16 cellular contexts compared by ENCODE assay signal in genomic region chr6:166599158-166599557, GRCh38. TPM values are rescaled to one million over a fixed set of nuclear protein-coding genes. Genes with fewer than 3 reads are reported as not detected.
A peak's percentile ranks its signal among the peaks of the same experiment; 100 is the strongest.
DNase-seq lines count a peak whose midpoint lies in the region; ATAC-seq and TF ChIP-seq lines count a peak whose summit lies in the region.
"Had no signal": no experiment of that assay in that cellular context is flagged by ENCODE, and none has a peak within 500 bp of the region (broad histone marks: within the 10 kb centered on the region; RNA-seq: fewer than 3 reads in every experiment).

No MANE protein-coding gene starts in this region.

- H3K27me3 Mint-ChIP-seq in endothelial cell (ENCODE audit: unreplicated experiment), result peaks cover 2% of the 10 kb centered on the region
- no peaks in the 10 kb centered on the region for H3K27me3 Mint-ChIP-seq in osteocyte (ENCODE audit: unreplicated experiment)
- no peaks in the 10 kb centered on the region for H3K27me3 Mint-ChIP-seq in progenitor cell of endocrine pancreas
- H3K27me3 Mint-ChIP-seq: stimulated activated naive CD8-positive, alpha-beta T cell treated with anti-CD3 and anti-CD28 coated beads, Interleukin-15, Interleukin-2, amounts not matched to agents 100 ng/mL and 50 ng/mL, for 24 hours had no signal

- ATAC-seq in GM19023 (IDR thresholded peaks at IDR 0.05; ENCODE audit: unreplicated experiment), result no peak

- TF ChIP-seq CTCF in endothelial cell (IDR thresholded peaks at IDR 0.05; ENCODE audit: unreplicated experiment) (no peak), osteocyte (IDR thresholded peaks at IDR 0.05) (no peak), testis (IDR thresholded peaks at IDR 0.05) (no peak), progenitor cell of endocrine pancreas (IDR thresholded peaks at IDR 0.05; ENCODE audit: unreplicated experiment) (no peak)

- intact Hi-C loops in testis (cut with DNase I; ENCODE audit: low total_unique reads), result no loop called here

- no peak overlapping the region for H3K4me3 ChIP-seq in urinary bladder (ENCODE audit: low read depth, low read length)
- H3K4me3 ChIP-seq in testis, result no peak overlapping the region

- H3K4me3 Mint-ChIP-seq in endothelial cell (ENCODE audit: unreplicated experiment) (no peak overlapping the region), osteocyte (ENCODE audit: unreplicated experiment) (no peak overlapping the region), progenitor cell of endocrine pancreas (ENCODE audit: low read depth) (no peak overlapping the region)
- H3K4me3 Mint-ChIP-seq: endodermal cell; stimulated activated naive CD8-positive, alpha-beta T cell treated with anti-CD3 and anti-CD28 coated beads, Interleukin-15, Interleukin-2, amounts not matched to agents 100 ng/mL and 50 ng/mL, for 24 hours had no signal

- H3K27ac Mint-ChIP-seq in endothelial cell (ENCODE audit: unreplicated experiment), result peak overlapping the region; percentile 100
- peak overlapping the region; percentile 90 for H3K27ac Mint-ChIP-seq in osteocyte (ENCODE audit: unreplicated experiment)
- no peak overlapping the region for H3K27ac Mint-ChIP-seq in progenitor cell of endocrine pancreas
- H3K27ac Mint-ChIP-seq: endodermal cell; stimulated activated naive CD8-positive, alpha-beta T cell treated with anti-CD3 and anti-CD28 coated beads, Interleukin-15, Interleukin-2, amounts not matched to agents 100 ng/mL and 50 ng/mL, for 24 hours had no signal

- H3K27ac ChIP-seq in urinary bladder (ENCODE audit: low read depth) (peak overlapping the region; percentile 48), testis (peak overlapping the region in 1 of 2 donors; percentile 50)
- H3K27ac ChIP-seq: KMS-11 had no signal

- DNase-seq in activated CD8-positive, alpha-beta memory T cell treated with anti-CD3 and anti-CD28 coated beads for 24 hours, result peak; percentile 3
- no peak for DNase-seq in activated CD8-positive, alpha-beta memory T cell treated with anti-CD3 and anti-CD28 coated beads, Interleukin-2, amount 50 U/mL, for 48 hours
- DNase-seq in endothelial cell (ENCODE audit: low spot score), result no peak
- DNase-seq in osteocyte (ENCODE audit: extremely low spot score, unreplicated experiment), result peak; percentile 23
- DNase-seq in testis, result no peak
- DNase-seq in progenitor cell of endocrine pancreas (ENCODE audit: low spot score, unreplicated experiment), result no peak
- DNase-seq: activated CD4-positive, alpha-beta T cell treated with anti-CD3 and anti-CD28 coated beads for 4 hours; activated T-cell treated with anti-CD3 and anti-CD28 coated beads, Interleukin-2, amount 50 U/mL, for 48 hours; Caco-2; NCI-H2081 treated with DMSO at 0.1 percent for 48 hours; T-helper 1 cell had no signal

- H3K9me3 Mint-ChIP-seq in endothelial cell (ENCODE audit: unreplicated experiment) (no peaks in the 10 kb centered on the region), osteocyte (ENCODE audit: unreplicated experiment) (no peaks in the 10 kb centered on the region), progenitor cell of endocrine pancreas (ENCODE audit: low read depth) (no peaks in the 10 kb centered on the region)
- H3K9me3 Mint-ChIP-seq: endodermal cell; stimulated activated naive CD8-positive, alpha-beta T cell treated with anti-CD3 and anti-CD28 coated beads, Interleukin-15, Interleukin-2, amounts not matched to agents 100 ng/mL and 50 ng/mL, for 24 hours had no signal

- no peaks in the 10 kb centered on the region for H3K4me1 ChIP-seq in urinary bladder (ENCODE audit: insufficient read depth)
- H3K4me1 ChIP-seq in testis, result no peaks in the 10 kb centered on the region
- H3K4me1 ChIP-seq: Caco-2 had no signal

- no peaks in the 10 kb centered on the region for H3K9me3 ChIP-seq in testis
- H3K9me3 ChIP-seq: Caco-2 had no signal

- 78% methylated on average over 3 of the region's 3 CpGs for WGBS in urinary bladder
- WGBS in testis, 2 donors, result 68 to 82% methylated on average over 3 of the region's 3 CpGs

- H3K4me1 Mint-ChIP-seq in endothelial cell (ENCODE audit: unreplicated experiment) (peaks cover 67% of the 10 kb centered on the region), osteocyte (ENCODE audit: unreplicated experiment) (peaks cover 61% of the 10 kb centered on the region), progenitor cell of endocrine pancreas (ENCODE audit: low read depth) (peaks cover 3% of the 10 kb centered on the region)

- TF ChIP-seq POLR2A in testis (IDR thresholded peaks at IDR 0.05), result no peak

- H3K27me3 ChIP-seq in testis, result no peaks in the 10 kb centered on the region

- H3K36me3 Mint-ChIP-seq in endothelial cell (ENCODE audit: low read depth, unreplicated experiment) (peaks cover 52% of the 10 kb centered on the region), osteocyte (ENCODE audit: unreplicated experiment) (peaks cover 7% of the 10 kb centered on the region), progenitor cell of endocrine pancreas (ENCODE audit: insufficient read depth) (peaks cover 6% of the 10 kb centered on the region)

- no peaks in the 10 kb centered on the region for H3K36me3 ChIP-seq in urinary bladder (ENCODE audit: insufficient read depth)
- no peaks in the 10 kb centered on the region for H3K36me3 ChIP-seq in testis (ENCODE audit: low read depth, missing control alignments)

RNA-seq across cellular contexts. Expression of gene RAMACL, which starts 12.7 kb away (rescaled TPM):
- total RNA-seq in endothelial cell (ENCODE audit: unreplicated experiment) (4.9 TPM), osteocyte (2.5 and 3.6 TPM in 2 replicates), urinary bladder (6.0 TPM), testis (1 to 10 TPM; 1.7 to 1.9 TPM), progenitor cell of endocrine pancreas (1.7 and 2.7 TPM in 2 replicates)
- polyA plus RNA-seq in urinary bladder (0.37 TPM), testis (ENCODE audit: insufficient read depth, low read depth, low replicate concordance) (not detected)

RNA-seq across cellular contexts. Expression of gene RPS6KA2, which starts 27.9 kb away (rescaled TPM):
- total RNA-seq in endothelial cell (ENCODE audit: unreplicated experiment) (105 TPM), osteocyte (89.9 and 102 TPM in 2 replicates), urinary bladder (34.7 TPM), testis (10 to 100 TPM; 19.8 to 21.7 TPM), progenitor cell of endocrine pancreas (37.5 and 43.1 TPM in 2 replicates)
- polyA plus RNA-seq in urinary bladder (67.0 TPM), testis (ENCODE audit: insufficient read depth, low read depth, low replicate concordance) (18.4 TPM)

Comparison
In these comparisons a context has a peak if more than half of its experiments do, and no peak if none do; other contexts are left out.
1. DNase-seq: peak in activated CD8-positive, alpha-beta memory T cell treated with anti-CD3 and anti-CD28 coated beads for 24 hours (single experiment) and osteocyte (single experiment); none in activated CD8-positive, alpha-beta memory T cell treated with anti-CD3 and anti-CD28 coated beads, Interleukin-2, amount 50 U/mL, for 48 hours (single experiment), endothelial cell (single experiment), testis (single experiment) and progenitor cell of endocrine pancreas (single experiment).